2 cellular contexts compared by ENCODE assay signal in the genomic region with DNA sequence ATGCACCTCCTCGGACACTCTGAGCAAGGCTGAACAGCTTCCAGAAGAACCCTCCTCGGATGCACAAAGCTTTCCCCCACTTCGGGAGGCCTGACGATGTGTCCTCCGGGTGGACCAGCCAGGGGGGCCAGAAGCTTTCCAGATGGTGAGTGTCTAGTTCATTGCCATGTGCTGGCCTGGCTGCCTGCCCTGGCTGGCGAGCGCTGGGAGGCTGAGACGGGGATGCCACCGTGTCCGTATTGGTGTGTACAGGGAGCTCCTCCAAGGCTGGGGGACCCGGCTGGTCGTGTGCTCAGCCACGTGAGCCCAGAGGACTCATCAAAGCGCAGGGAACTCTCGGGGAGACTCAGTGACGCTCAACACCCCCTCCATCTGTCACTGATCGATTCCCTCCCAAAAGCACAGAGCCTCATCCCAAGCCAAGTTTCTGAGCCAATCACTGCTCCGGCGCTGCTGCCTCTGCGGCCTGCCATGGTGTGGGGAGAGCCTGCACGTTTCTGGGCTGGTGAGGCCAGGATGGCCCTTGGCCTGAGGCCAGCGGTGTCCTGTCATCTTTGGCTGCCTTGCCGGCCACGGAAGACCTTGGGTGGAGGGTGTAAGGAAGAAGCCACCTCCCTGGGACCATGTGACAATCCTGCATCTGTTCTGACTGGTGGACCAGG.
TF ChIP-seq lines count a peak whose summit lies in the region.

No MANE protein-coding gene starts in this region.

TF ChIP-seq in SK-N-SH, 30 proteins besides CTCF, POLR2A, EP300 and RAD21 (continued from another document):
- TF ChIP-seq, protein P1, sequence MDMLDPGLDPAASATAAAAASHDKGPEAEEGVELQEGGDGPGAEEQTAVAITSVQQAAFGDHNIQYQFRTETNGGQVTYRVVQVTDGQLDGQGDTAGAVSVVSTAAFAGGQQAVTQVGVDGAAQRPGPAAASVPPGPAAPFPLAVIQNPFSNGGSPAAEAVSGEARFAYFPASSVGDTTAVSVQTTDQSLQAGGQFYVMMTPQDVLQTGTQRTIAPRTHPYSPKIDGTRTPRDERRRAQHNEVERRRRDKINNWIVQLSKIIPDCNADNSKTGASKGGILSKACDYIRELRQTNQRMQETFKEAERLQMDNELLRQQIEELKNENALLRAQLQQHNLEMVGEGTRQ (IDR thresholded peaks at IDR 0.05; ENCODE audit: borderline replicate concordance, low read depth, low read length): no peak

TF ChIP-seq in SK-N-SH treated with all-trans-retinoic acid at 6 μM for 48 hours, 23 proteins besides CTCF, POLR2A, EP300 and RAD21 (continued from another document):
- TF ChIP-seq, protein P2, sequence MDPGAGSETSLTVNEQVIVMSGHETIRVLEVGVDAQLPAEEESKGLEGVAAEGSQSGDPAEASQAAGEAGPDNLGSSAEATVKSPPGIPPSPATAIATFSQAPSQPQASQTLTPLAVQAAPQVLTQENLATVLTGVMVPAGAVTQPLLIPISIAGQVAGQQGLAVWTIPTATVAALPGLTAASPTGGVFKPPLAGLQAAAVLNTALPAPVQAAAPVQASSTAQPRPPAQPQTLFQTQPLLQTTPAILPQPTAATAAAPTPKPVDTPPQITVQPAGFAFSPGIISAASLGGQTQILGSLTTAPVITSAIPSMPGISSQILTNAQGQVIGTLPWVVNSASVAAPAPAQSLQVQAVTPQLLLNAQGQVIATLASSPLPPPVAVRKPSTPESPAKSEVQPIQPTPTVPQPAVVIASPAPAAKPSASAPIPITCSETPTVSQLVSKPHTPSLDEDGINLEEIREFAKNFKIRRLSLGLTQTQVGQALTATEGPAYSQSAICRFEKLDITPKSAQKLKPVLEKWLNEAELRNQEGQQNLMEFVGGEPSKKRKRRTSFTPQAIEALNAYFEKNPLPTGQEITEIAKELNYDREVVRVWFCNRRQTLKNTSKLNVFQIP (CRISPR knock-in tag; IDR thresholded peaks at IDR 0.05; ENCODE audit: borderline replicate concordance, low read depth): no peak
- TF ChIP-seq TCF4 (CRISPR knock-in tag; IDR thresholded peaks at IDR 0.05; ENCODE audit: borderline replicate concordance) (no peak), ZNF565 (CRISPR knock-in tag; conservative IDR thresholded peaks at IDR 0.05; ENCODE audit: low read depth) (no peak), OSR1 (CRISPR knock-in tag; IDR thresholded peaks at IDR 0.05) (no peak), RARB (CRISPR knock-in tag; IDR thresholded peaks at IDR 0.05) (no peak), GLIS3 (CRISPR knock-in tag; IDR thresholded peaks at IDR 0.05) (no peak), BACH2 (CRISPR knock-in tag; IDR thresholded peaks at IDR 0.05; ENCODE audit: borderline replicate concordance) (no peak), ARNTL (CRISPR knock-in tag; IDR thresholded peaks at IDR 0.05; ENCODE audit: borderline replicate concordance, low read depth) (no peak), ESRRG (CRISPR knock-in tag; IDR thresholded peaks at IDR 0.05) (no peak)
- TF ChIP-seq, protein P3, sequence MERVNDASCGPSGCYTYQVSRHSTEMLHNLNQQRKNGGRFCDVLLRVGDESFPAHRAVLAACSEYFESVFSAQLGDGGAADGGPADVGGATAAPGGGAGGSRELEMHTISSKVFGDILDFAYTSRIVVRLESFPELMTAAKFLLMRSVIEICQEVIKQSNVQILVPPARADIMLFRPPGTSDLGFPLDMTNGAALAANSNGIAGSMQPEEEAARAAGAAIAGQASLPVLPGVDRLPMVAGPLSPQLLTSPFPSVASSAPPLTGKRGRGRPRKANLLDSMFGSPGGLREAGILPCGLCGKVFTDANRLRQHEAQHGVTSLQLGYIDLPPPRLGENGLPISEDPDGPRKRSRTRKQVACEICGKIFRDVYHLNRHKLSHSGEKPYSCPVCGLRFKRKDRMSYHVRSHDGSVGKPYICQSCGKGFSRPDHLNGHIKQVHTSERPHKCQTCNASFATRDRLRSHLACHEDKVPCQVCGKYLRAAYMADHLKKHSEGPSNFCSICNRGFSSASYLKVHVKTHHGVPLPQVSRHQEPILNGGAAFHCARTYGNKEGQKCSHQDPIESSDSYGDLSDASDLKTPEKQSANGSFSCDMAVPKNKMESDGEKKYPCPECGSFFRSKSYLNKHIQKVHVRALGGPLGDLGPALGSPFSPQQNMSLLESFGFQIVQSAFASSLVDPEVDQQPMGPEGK (CRISPR knock-in tag; IDR thresholded peaks at IDR 0.05; ENCODE audit: borderline replicate concordance): no peak
- TF ChIP-seq, protein P4, sequence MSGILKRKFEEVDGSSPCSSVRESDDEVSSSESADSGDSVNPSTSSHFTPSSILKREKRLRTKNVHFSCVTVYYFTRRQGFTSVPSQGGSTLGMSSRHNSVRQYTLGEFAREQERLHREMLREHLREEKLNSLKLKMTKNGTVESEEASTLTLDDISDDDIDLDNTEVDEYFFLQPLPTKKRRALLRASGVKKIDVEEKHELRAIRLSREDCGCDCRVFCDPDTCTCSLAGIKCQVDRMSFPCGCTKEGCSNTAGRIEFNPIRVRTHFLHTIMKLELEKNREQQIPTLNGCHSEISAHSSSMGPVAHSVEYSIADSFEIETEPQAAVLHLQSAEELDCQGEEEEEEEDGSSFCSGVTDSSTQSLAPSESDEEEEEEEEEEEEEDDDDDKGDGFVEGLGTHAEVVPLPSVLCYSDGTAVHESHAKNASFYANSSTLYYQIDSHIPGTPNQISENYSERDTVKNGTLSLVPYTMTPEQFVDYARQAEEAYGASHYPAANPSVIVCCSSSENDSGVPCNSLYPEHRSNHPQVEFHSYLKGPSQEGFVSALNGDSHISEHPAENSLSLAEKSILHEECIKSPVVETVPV (CRISPR knock-in tag; IDR thresholded peaks at IDR 0.05): no peak
TF ChIP-seq in SK-N-SH treated with all-trans-retinoic acid at 6 μM for 48 hours: peak in this region for 0.
